Comparison of ENCODE assay signal across 11 cellular contexts in the genomic region with DNA sequence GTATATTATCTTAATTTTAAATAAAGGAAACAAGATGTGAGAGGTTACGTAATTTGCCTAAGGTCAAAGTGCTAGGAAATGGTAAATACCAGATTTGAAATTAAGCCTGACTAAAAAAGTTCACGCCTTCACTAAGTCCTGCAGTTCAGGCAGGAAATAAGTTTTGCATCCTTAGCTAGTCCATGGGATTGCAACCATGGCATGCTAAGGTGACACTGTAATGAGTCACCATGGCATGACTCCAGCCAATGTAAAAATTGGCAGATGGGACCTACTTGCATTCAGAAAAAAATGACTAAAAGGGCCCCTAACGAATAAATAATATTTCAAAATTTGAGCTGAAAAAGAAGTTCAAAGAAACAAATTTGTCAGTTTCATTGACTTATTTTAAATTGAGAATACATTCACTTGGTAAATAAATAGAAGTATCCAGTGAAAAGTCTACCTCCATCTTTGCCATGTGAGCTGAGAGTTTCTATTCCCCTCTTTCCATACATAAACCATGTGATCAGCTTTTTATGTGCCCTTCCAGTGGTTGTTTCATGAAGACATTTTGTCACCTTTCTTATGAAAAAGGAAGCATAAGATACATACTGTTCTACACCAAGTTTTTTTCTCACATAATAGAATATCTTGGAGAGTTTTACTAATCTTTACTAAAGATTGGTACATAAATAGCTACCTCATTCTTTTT.
DNase-seq lines count a peak whose midpoint lies in the region; ATAC-seq and TF ChIP-seq lines count a peak whose summit lies in the region.
"Had no signal": no experiment of that assay in that cellular context is flagged by ENCODE, and none has a peak within 500 bp of the region (broad histone marks: within the 10 kb centered on the region; RNA-seq: fewer than 3 reads in every experiment).

No MANE protein-coding gene starts in this region.

- no peaks in the 10 kb centered on the region for H3K27me3 ChIP-seq in ACC112 (ENCODE audit: insufficient read depth, low read length)
- H3K27me3 ChIP-seq in foreskin keratinocyte, result no peaks in the 10 kb centered on the region
- H3K27me3 ChIP-seq: neural progenitor cell had no signal

- H2AFZ ChIP-seq in ACC112 (ENCODE audit: low read length, unreplicated experiment), result peak overlapping the region; percentile 41
- H2AFZ ChIP-seq: neural progenitor cell had no signal

- peak; percentile 89 for ATAC-seq in foreskin keratinocyte
- no peak for ATAC-seq in HG03469 (IDR thresholded peaks at IDR 0.05; ENCODE audit: unreplicated experiment)
- ATAC-seq in GM18502 (IDR thresholded peaks at IDR 0.05; ENCODE audit: poor library complexity, unreplicated experiment), result no peak
- ATAC-seq: stimulated activated naive B cell treated with anti-CD40 and anti-IgM and Interleukin-4, amounts not matched to agents 10 μg/mL and 1 μg/mL and 100 μg/mL, for 72 hours; T-helper 17 cell had no signal

- no peak for TF ChIP-seq CTCF in foreskin keratinocyte (conservative IDR thresholded peaks at IDR 0.05)

- 0 out of 2 replicates have a peak, but pooled peaks cover 5% of the 10 kb centered on the region for H3K36me3 ChIP-seq in ACC112 (ENCODE audit: insufficient read depth, low read length)

- no peaks in the 10 kb centered on the region for H3K79me2 ChIP-seq in ACC112 (ENCODE audit: control insufficient read depth, insufficient read depth, low read length, unreplicated experiment)

- H3K27ac ChIP-seq in ACC112 (ENCODE audit: low read depth, low read length), result peak overlapping the region; percentile 68
- H3K27ac ChIP-seq in foreskin keratinocyte, result no peak overlapping the region
- H3K27ac ChIP-seq: neural progenitor cell had no signal

- peak; percentile 34 for DNase-seq in HPDE6-E6E7 (ENCODE audit: extremely low spot score)
- peak; percentile 30 for DNase-seq in amniotic epithelial cell (ENCODE audit: low read depth)
- peak; percentile 61 to 81 for DNase-seq in foreskin keratinocyte
- no peak for DNase-seq in activated T-cell treated with anti-CD3 and anti-CD28 coated beads, Interleukin-2, amount 50 U/mL, for 48 hours
- DNase-seq in T-helper 2 cell, result no peak
- DNase-seq: stimulated activated naive B cell treated with anti-CD40 and anti-IgM and Interleukin-4, amounts not matched to agents 10 μg/mL and 1 μg/mL and 100 μg/mL, for 72 hours; T-helper 17 cell had no signal

- peak overlapping the region; percentile 43 for H3K4me3 ChIP-seq in ACC112 (ENCODE audit: low read depth, low read length)
- H3K4me3 ChIP-seq: neural progenitor cell had no signal

- peaks cover 36% of the 10 kb centered on the region for H3K4me1 ChIP-seq in ACC112 (ENCODE audit: control insufficient read depth, insufficient read depth, low read length, unreplicated experiment)
- H3K4me1 ChIP-seq in foreskin keratinocyte, result peaks cover 26% of the 10 kb centered on the region

Comparison
In these comparisons a context has a peak if more than half of its experiments do, and no peak if none do; other contexts are left out.
1. DNase-seq: peak in HPDE6-E6E7 (single experiment), amniotic epithelial cell (single experiment) and foreskin keratinocyte (2 of 2); none in activated T-cell treated with anti-CD3 and anti-CD28 coated beads, Interleukin-2, amount 50 U/mL, for 48 hours (0 of 2) and T-helper 2 cell (0 of 5).